9 cellular contexts compared by ENCODE assay signal in genomic region chr7:77157034-77157433, GRCh38. TPM values are rescaled to one million over a fixed set of nuclear protein-coding genes. Genes with fewer than 3 reads are reported as not detected.
A peak's percentile ranks its signal among the peaks of the same experiment; 100 is the strongest.
DNase-seq lines count a peak whose midpoint lies in the region; ATAC-seq lines count a peak whose summit lies in the region.
"Not testable (repeated sequence)": the region's sequence is repeated elsewhere in the genome, so short reads cannot be mapped to it uniquely, and the experiment has no call there.
"Had no signal": no experiment of that assay in that cellular context is flagged by ENCODE, and none has a peak within 500 bp of the region (broad histone marks: within the 10 kb centered on the region; RNA-seq: fewer than 3 reads in every experiment).

No MANE protein-coding gene starts in this region.

- ATAC-seq in GM18508 (IDR thresholded peaks at IDR 0.05; ENCODE audit: insufficient read depth, unreplicated experiment) (peak; percentile 67), GM19397 (IDR thresholded peaks at IDR 0.05; ENCODE audit: unreplicated experiment) (peak; percentile 76), GM21825 (IDR thresholded peaks at IDR 0.05; ENCODE audit: unreplicated experiment) (peak; percentile 77), HG03039 (IDR thresholded peaks at IDR 0.05; ENCODE audit: unreplicated experiment) (peak; percentile 66), HG03469 (IDR thresholded peaks at IDR 0.05; ENCODE audit: unreplicated experiment) (peak; percentile 65)
- ATAC-seq in effector memory CD8-positive, alpha-beta T cell (replicated peaks), result peak; percentile 46
- peak; percentile 85 for ATAC-seq in stimulated activated naive CD8-positive, alpha-beta T cell treated with anti-CD3 and anti-CD28 coated beads, Interleukin-15, Interleukin-2, amounts not matched to agents 100 U/mL and 50 U/mL, for 24 hours

- not testable (repeated sequence) for H3K9me3 Mint-ChIP-seq in activated CD4-positive, alpha-beta T cell treated with anti-CD3 and anti-CD28 coated beads, Interleukin-2, amount 10 ng/mL, durations not matched to agents 24 days and 14 days; effector memory CD8-positive, alpha-beta T cell

- H3K36me3 Mint-ChIP-seq in activated CD4-positive, alpha-beta T cell treated with anti-CD3 and anti-CD28 coated beads, Interleukin-2, amount 10 ng/mL, durations not matched to agents 24 days and 14 days (ENCODE audit: low read depth); effector memory CD8-positive, alpha-beta T cell (ENCODE audit: insufficient read depth): not testable (repeated sequence)

- intact Hi-C loops in activated CD4-positive, alpha-beta T cell treated with anti-CD3 and anti-CD28 coated beads, Interleukin-2, amount 10 ng/mL, durations not matched to agents 24 days and 14 days (cut with micrococcal nuclease), result not testable (repeated sequence)

- peaks cover 25% of the 10 kb centered on the region for H3K4me1 Mint-ChIP-seq in activated CD4-positive, alpha-beta T cell treated with anti-CD3 and anti-CD28 coated beads, Interleukin-2, amount 10 ng/mL, durations not matched to agents 24 days and 14 days
- H3K4me1 Mint-ChIP-seq in effector memory CD8-positive, alpha-beta T cell (ENCODE audit: low read depth in 2 of 2), result peaks cover 7 to 11% of the 10 kb centered on the region in 2 donors

- DNase-seq in activated CD4-positive, alpha-beta T cell treated with anti-CD3 and anti-CD28 coated beads, Interleukin-2, amount 10 ng/mL, durations not matched to agents 24 days and 14 days; effector memory CD8-positive, alpha-beta T cell; stimulated activated naive CD8-positive, alpha-beta T cell treated with anti-CD3 and anti-CD28 coated beads, Interleukin-15, Interleukin-2, amounts not matched to agents 100 U/mL and 50 U/mL, for 24 hours: not testable (repeated sequence)

- H3K27ac Mint-ChIP-seq in activated CD4-positive, alpha-beta T cell treated with anti-CD3 and anti-CD28 coated beads, Interleukin-2, amount 10 ng/mL, durations not matched to agents 24 days and 14 days, result peak overlapping the region; percentile 95
- not testable (repeated sequence) for H3K27ac Mint-ChIP-seq in effector memory CD8-positive, alpha-beta T cell

- peak overlapping the region; percentile 63 for H3K4me3 Mint-ChIP-seq in activated CD4-positive, alpha-beta T cell treated with anti-CD3 and anti-CD28 coated beads, Interleukin-2, amount 10 ng/mL, durations not matched to agents 24 days and 14 days
- not testable (repeated sequence) for H3K4me3 Mint-ChIP-seq in effector memory CD8-positive, alpha-beta T cell

- H3K27me3 Mint-ChIP-seq in activated CD4-positive, alpha-beta T cell treated with anti-CD3 and anti-CD28 coated beads, Interleukin-2, amount 10 ng/mL, durations not matched to agents 24 days and 14 days; effector memory CD8-positive, alpha-beta T cell: not testable (repeated sequence)

RNA-seq across cellular contexts. Expression of gene CCDC146, which starts 34.6 kb away (rescaled TPM):
- 1.5 and 2.3 TPM in 2 replicates for total RNA-seq in activated CD4-positive, alpha-beta T cell treated with anti-CD3 and anti-CD28 coated beads, Interleukin-2, amount 10 ng/mL, durations not matched to agents 24 days and 14 days

RNA-seq across cellular contexts. Expression of gene FGL2, which starts 42.6 kb away (rescaled TPM):
- 1.7 and 1.8 TPM in 2 replicates for total RNA-seq in activated CD4-positive, alpha-beta T cell treated with anti-CD3 and anti-CD28 coated beads, Interleukin-2, amount 10 ng/mL, durations not matched to agents 24 days and 14 days
- total RNA-seq: activated naive CD4-positive, alpha-beta T cell treated with anti-CD3 and anti-CD28 coated beads for 36 hours had no signal
